Comparison of ENCODE assay signal across 13 cellular contexts in genomic region chr3:134941820-134942219, GRCh38.
DNase-seq lines count a peak whose midpoint lies in the region; ATAC-seq, FAIRE-seq and TF ChIP-seq lines count a peak whose summit lies in the region.
"Had no signal": no experiment of that assay in that cellular context is flagged by ENCODE, and none has a peak within 500 bp of the region (broad histone marks: within the 10 kb centered on the region; RNA-seq: fewer than 3 reads in every experiment).

No MANE protein-coding gene starts in this region.

- CTCF ChIA-PET in H1 (lab: Charles Lee; ENCODE audit: partially characterized antibody), result interaction anchor here (0.7 to 1.4 kb wide), 2 partner anchors 11 to 148 kb away, joined by 3 read pairs; no protein-coding TSS in a partner anchor

- H2BK12ac ChIP-seq in H1 (ENCODE audit: low read depth, low read length), result no peak overlapping the region

- no peak overlapping the region for H2BK15ac ChIP-seq in H1 (ENCODE audit: low read length)

- no peak overlapping the region for H4K5ac ChIP-seq in H1 (ENCODE audit: insufficient read length, low read depth, low read length)

- no peak overlapping the region for H3K4me2 ChIP-seq in GM23338
- H3K4me2 ChIP-seq in H1 (ENCODE audit: insufficient read depth in 1 of 2, low read depth in 2 of 2, low read length in 2 of 2), result no peak overlapping the region
- H3K4me2 ChIP-seq: BLaER1 had no signal

- no peak overlapping the region for H4K91ac ChIP-seq in H1 (replicated peaks; ENCODE audit: insufficient read length, low read length)

- no peaks in the 10 kb centered on the region for H3F3A ChIP-seq in GM23338 (replicated peaks; ENCODE audit: low read depth)

- H3K4me3 Mint-ChIP-seq in GM23338, result no peak overlapping the region
- H3K4me3 Mint-ChIP-seq: CD8-positive, alpha-beta memory T cell had no signal

- peaks cover 18% of the 10 kb centered on the region for H3K27me3 Mint-ChIP-seq in GM23338 (ENCODE audit: insufficient read depth, low read depth, poor library complexity)

- no peak overlapping the region for H3K4me3 ChIP-seq in GM23338
- H3K4me3 ChIP-seq in H1 (ENCODE audit: extremely low read depth in 1 of 4, insufficient read depth in 2 of 4, low read depth in 3 of 4, low read length in 4 of 4), result no peak overlapping the region
- no peak overlapping the region for H3K4me3 ChIP-seq in sigmoid colon
- H3K4me3 ChIP-seq in psoas muscle, result no peak overlapping the region
- H3K4me3 ChIP-seq: BLaER1, GM12878 had no signal

- H3K9me2 ChIP-seq in GM23338 (ENCODE audit: insufficient read depth), result 0 out of 2 replicates have a peak, but pooled peaks cover 11% of the 10 kb centered on the region

- H3K23me2 ChIP-seq in H1 (ENCODE audit: low read depth, low read length), result no peaks in the 10 kb centered on the region; the same call in 1 of the 2 replicates

- no peak for FAIRE-seq in H1 (lab: Jason Lieb, UNC)
- FAIRE-seq: GM12878, GM18507 had no signal

- intact Hi-C loops in sigmoid colon (cut with DNase I) (no loop called here), psoas muscle (cut with DNase I) (no loop called here)

- H3K23ac ChIP-seq in H1 (ENCODE audit: insufficient read length), result no peak overlapping the region

- DNase-seq in GM23338 (ENCODE audit: low spot score), result peak; percentile 17
- peak; percentile 97 for DNase-seq in NCI-H146 treated with DMSO at 0.1 percent for 48 hours (lab: John Stamatoyannopoulos, UW; ENCODE audit: unreplicated experiment)
- DNase-seq in H1 (ENCODE audit: low read depth in 1 of 2, low spot score in 2 of 2), result no peak
- DNase-seq in sigmoid colon, result peak; percentile 11
- no peak for DNase-seq in psoas muscle
- DNase-seq in 8988T, result no peak
- DNase-seq: Caco-2; CD8-positive, alpha-beta memory T cell; H7; IMR-90 had no signal

- H3K56ac ChIP-seq in H1 (replicated peaks; ENCODE audit: insufficient read length, low read depth, low read length), result no peak overlapping the region

- TF ChIP-seq RAD21 in H1 (IDR thresholded peaks at IDR 0.05 in 1 of 2, conservative IDR thresholded peaks at IDR 0.05 in 1 of 2; ENCODE audit: low read depth in 2 of 2, low read length in 2 of 2), result no peak

- POLR2A ChIA-PET in H1 (lab: Charles Lee; ENCODE audit: partially characterized antibody), result no interaction called here

- no peak overlapping the region for H2BK120ac ChIP-seq in H1 (replicated peaks; ENCODE audit: low read depth, low read length)

- H3K4ac ChIP-seq in H1 (replicated peaks; ENCODE audit: insufficient read length, low read depth, low read length), result no peak overlapping the region

- H3K27me3 ChIP-seq in GM23338 (ENCODE audit: insufficient read depth) (peaks cover 14% of the 10 kb centered on the region), H1 (replicated peaks in 1 of 4; ENCODE audit: control insufficient read depth in 3 of 4, extremely low read depth in 1 of 4, insufficient read depth in 3 of 4, low read length in 3 of 4) (peaks cover 0 to 7% (median 4%) of the 10 kb centered on the region in 4 experiments; a peak in 3 of 7 replicates), sigmoid colon (no peaks in the 10 kb centered on the region), psoas muscle (ENCODE audit: insufficient read depth in 3 of 3, low read length in 2 of 3) (no peaks in the 10 kb centered on the region)
- H3K27me3 ChIP-seq: BLaER1 had no signal

- TF ChIP-seq POLR2A in H1 (IDR thresholded peaks at IDR 0.05; ENCODE audit: control extremely low read depth in 1 of 2, low read depth in 2 of 2, low read length in 2 of 2) (no peak), sigmoid colon (IDR thresholded peaks at IDR 0.05) (no peak)

- no peaks in the 10 kb centered on the region for H3K79me1 ChIP-seq in H1 (ENCODE audit: low read depth, low read length)

- H3K9me3 ChIP-seq in H1 (ENCODE audit: insufficient read depth in 2 of 2, low read depth in 1 of 2, low read length in 1 of 2) (no peaks in the 10 kb centered on the region), sigmoid colon (no peaks in the 10 kb centered on the region), psoas muscle (no peaks in the 10 kb centered on the region)
- H3K9me3 ChIP-seq: BLaER1, Caco-2 had no signal

- H2BK20ac ChIP-seq in H1 (ENCODE audit: low read length), result no peak overlapping the region

- H3K18ac ChIP-seq in H1 (ENCODE audit: extremely low read depth, low read length), result no peak overlapping the region

- H4K20me1 ChIP-seq in GM23338 (replicated peaks; ENCODE audit: insufficient read depth) (no peaks in the 10 kb centered on the region; the same call in 1 of the 2 replicates), H1 (replicated peaks in 1 of 2; ENCODE audit: control insufficient read depth in 1 of 2, insufficient read depth in 2 of 2, low read length in 2 of 2) (no peaks in the 10 kb centered on the region)
- H4K20me1 ChIP-seq: BLaER1 had no signal

- WGBS in H1 (ENCODE audit: extremely low coverage in 1 of 2, insufficient coverage in 1 of 2, insufficient read length in 1 of 2, insufficient replicate concordance in 2 of 2, low coverage in 1 of 2, low lambda C conversion rate in 2 of 2, missing lambda C conversion rate in 1 of 2), 2 experiments, result 63% methylated on average over 1 of the region's 1 CpG; no CpG with 5 or more reads in 1 of the 2 experiments
- 65 to 85% methylated on average over 1 of the region's 1 CpG for WGBS in sigmoid colon, 2 donors
- 87 to 100% (median 87%) methylated on average over 1 of the region's 1 CpG for WGBS in psoas muscle, 3 donors

- H3K27ac ChIP-seq in GM23338 (ENCODE audit: low read depth) (no peak overlapping the region), H1 (ENCODE audit: low read depth, low read length) (no peak overlapping the region), sigmoid colon (no peak overlapping the region), psoas muscle (no peak overlapping the region)
- H3K27ac ChIP-seq: BLaER1 had no signal

- H3K4me1 ChIP-seq in GM23338 (ENCODE audit: insufficient read depth), result peaks cover 31% of the 10 kb centered on the region
- peaks cover 11 to 18% (median 17%) of the 10 kb centered on the region in 4 experiments for H3K4me1 ChIP-seq in H1 (replicated peaks in 1 of 4; ENCODE audit: control insufficient read depth in 3 of 4, insufficient read depth in 4 of 4, low read length in 3 of 4)
- H3K4me1 ChIP-seq in sigmoid colon, result no peaks in the 10 kb centered on the region
- H3K4me1 ChIP-seq in psoas muscle, result no peaks in the 10 kb centered on the region
- H3K4me1 ChIP-seq: BLaER1, Caco-2 had no signal

- H3K4me1 Mint-ChIP-seq in GM23338, result peaks cover 46% of the 10 kb centered on the region
- H3K4me1 Mint-ChIP-seq: CD8-positive, alpha-beta memory T cell had no signal

- no peak overlapping the region for H2AK5ac ChIP-seq in H1 (ENCODE audit: low read depth, low read length)

- no peak for TF ChIP-seq CTCF in GM23338 (conservative IDR thresholded peaks at IDR 0.05; ENCODE audit: low read depth in 2 of 2)
- no peak for TF ChIP-seq CTCF in H1 (IDR thresholded peaks at IDR 0.05; ENCODE audit: control extremely low read depth in 1 of 3, insufficient read depth in 1 of 3, low read depth in 1 of 3, low read length in 3 of 3)
- TF ChIP-seq CTCF in sigmoid colon (IDR thresholded peaks at IDR 0.05), result no peak
- TF ChIP-seq CTCF in psoas muscle (IDR thresholded peaks at IDR 0.05), result no peak

- no peaks in the 10 kb centered on the region for H3K9me3 Mint-ChIP-seq in GM23338

- H3K36me3 Mint-ChIP-seq in GM23338 (ENCODE audit: low read depth), result no peaks in the 10 kb centered on the region
- H3K36me3 Mint-ChIP-seq: CD8-positive, alpha-beta memory T cell had no signal

- H3K36me3 ChIP-seq in GM23338 (ENCODE audit: insufficient read depth), result no peaks in the 10 kb centered on the region
- H3K36me3 ChIP-seq in H1 (ENCODE audit: control insufficient read depth in 2 of 4, insufficient read depth in 4 of 4, low read length in 3 of 4), result no peaks in the 10 kb centered on the region
- no peaks in the 10 kb centered on the region for H3K36me3 ChIP-seq in sigmoid colon
- H3K36me3 ChIP-seq in psoas muscle (ENCODE audit: insufficient read depth in 1 of 2, low read depth in 1 of 2), result no peaks in the 10 kb centered on the region
- H3K36me3 ChIP-seq: BLaER1 had no signal

- H3K79me2 ChIP-seq in GM23338 (replicated peaks; ENCODE audit: insufficient read depth) (no peaks in the 10 kb centered on the region), H1 (ENCODE audit: control insufficient read depth in 1 of 2, insufficient read depth in 2 of 2, low read length in 2 of 2) (no peaks in the 10 kb centered on the region)

- H3K9ac ChIP-seq in H1 (replicated peaks in 1 of 4; ENCODE audit: extremely low read depth in 1 of 4, low read depth in 3 of 4, low read length in 3 of 4), result no peak overlapping the region
- H3K9ac ChIP-seq: BLaER1 had no signal

- ATAC-seq in GM23338, result no peak
- no peak for ATAC-seq in psoas muscle
- ATAC-seq: GM12878 had no signal

- H2AFZ ChIP-seq in GM23338 (no peak overlapping the region), H1 (ENCODE audit: low read length) (no peak overlapping the region)

- TF ChIP-seq EP300 in H1 (IDR thresholded peaks at IDR 0.05; ENCODE audit: borderline replicate concordance in 1 of 2, low read depth in 2 of 2, low read length in 2 of 2), result no peak
- no peak for TF ChIP-seq EP300 in sigmoid colon (IDR thresholded peaks at IDR 0.05)

- H3K14ac ChIP-seq in H1 (ENCODE audit: insufficient read length), result no peak overlapping the region

- no peak overlapping the region for H3K27ac Mint-ChIP-seq in GM23338
- H3K27ac Mint-ChIP-seq: CD8-positive, alpha-beta memory T cell had no signal

- no peak overlapping the region for H2BK5ac ChIP-seq in H1 (ENCODE audit: low read depth, low read length)

- no peak overlapping the region for H4K8ac ChIP-seq in H1 (ENCODE audit: extremely low read depth, insufficient read depth, low read length)

TF ChIP-seq in GM23338, 12 proteins besides CTCF, POLR2A, EP300 and RAD21 (continues in another document):
- TF ChIP-seq NANOG (IDR thresholded peaks at IDR 0.05; ENCODE audit: borderline replicate concordance), result peak; percentile 90
- TF ChIP-seq EZH2phosphoT487 (IDR thresholded peaks at IDR 0.05; ENCODE audit: unreplicated experiment), result no peak

TF ChIP-seq in H1, 55 proteins besides CTCF, POLR2A, EP300 and RAD21:
- TF ChIP-seq CTBP2 (IDR thresholded peaks at IDR 0.05; ENCODE audit: borderline replicate concordance, insufficient read depth, insufficient read length, low read length) (no peak), BRCA1 (IDR thresholded peaks at IDR 0.05; ENCODE audit: low read depth, low read length) (no peak), CEBPB (IDR thresholded peaks at IDR 0.05; ENCODE audit: low read depth, low read length) (0 out of 2 replicates have a peak, but pooled peaks have one; percentile 13), NANOG (IDR thresholded peaks at IDR 0.05; ENCODE audit: insufficient read depth, low read depth, low read length, poor library complexity, severe bottlenecking) (peak; percentile 39)

Comparison
In these comparisons a context has a peak if more than half of its experiments do, and no peak if none do; other contexts are left out.
1. DNase-seq: peak in GM23338 (single experiment), NCI-H146 treated with DMSO at 0.1 percent for 48 hours (single experiment) and sigmoid colon (single experiment); none in H1 (0 of 2), psoas muscle (0 of 2) and 8988T (single experiment).